14 cellular contexts compared by ENCODE assay signal in the genomic region with DNA sequence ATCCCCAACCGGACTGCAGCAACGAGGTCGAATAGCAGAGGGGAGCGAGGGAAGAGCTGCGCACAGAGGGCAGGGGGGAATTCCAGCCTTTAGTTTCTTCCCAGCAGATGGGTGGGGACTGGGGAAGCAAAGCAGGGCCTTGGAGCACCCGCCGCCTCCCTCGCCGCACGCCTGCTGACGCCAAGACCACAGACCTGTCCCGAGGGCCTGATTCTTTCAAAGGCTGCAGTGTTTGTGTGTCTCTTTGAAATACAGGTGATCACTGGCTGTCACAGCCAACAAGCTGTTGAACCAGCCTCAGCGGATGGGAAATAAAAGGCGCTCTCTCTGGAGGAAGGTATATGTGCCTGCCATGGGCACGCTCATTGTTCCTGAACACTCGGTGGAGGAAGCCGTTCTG.
DNase-seq lines count a peak whose midpoint lies in the region; ATAC-seq and TF ChIP-seq lines count a peak whose summit lies in the region.
"Had no signal": no experiment of that assay in that cellular context is flagged by ENCODE, and none has a peak within 500 bp of the region (broad histone marks: within the 10 kb centered on the region; RNA-seq: fewer than 3 reads in every experiment).

No MANE protein-coding gene starts in this region.

- H3K27me3 ChIP-seq in right cardiac atrium (ENCODE audit: control insufficient read depth, insufficient read depth) = no peaks in the 10 kb centered on the region

- DNase-seq in right cardiac atrium (no peak), Right ventricle myocardium superior (no peak), SW480 (ENCODE audit: low spot score) (peak; percentile 45), memory B cell (ENCODE audit: low spot score in 2 of 2) (no peak), type B pancreatic cell (ENCODE audit: extremely low spot score, unreplicated experiment) (no peak), germinal center (ENCODE audit: low spot score) (no peak), superior temporal gyrus (ENCODE audit: extremely low spot score) (no peak)
- DNase-seq: anterior cingulate cortex, NCI-H446, PC-3 had no signal

- no peak for ATAC-seq in right cardiac atrium
- ATAC-seq in Right ventricle myocardium superior (ENCODE audit: poor library complexity) = no peak
- ATAC-seq in memory B cell (ENCODE audit: low read depth) = no peak
- ATAC-seq in HG03175 (IDR thresholded peaks at IDR 0.05; ENCODE audit: unreplicated experiment) = no peak
- ATAC-seq: activated CD4-positive, CD25-positive, alpha-beta regulatory T cell treated with anti-CD3 and anti-CD28 coated beads, Interleukin-2, amount 50 U/mL, for 24 hours; PC-3 had no signal

- H3K4me1 Mint-ChIP-seq in memory B cell (peaks cover 42% of the 10 kb centered on the region), type B pancreatic cell (ENCODE audit: unreplicated experiment) (peaks cover 22% of the 10 kb centered on the region)

- intact Hi-C loops in right cardiac atrium (cut with DNase I) = loop anchor here in 1 of 4 donors (5.0 kb wide), 1 partner anchor 62 kb away; no protein-coding TSS in a partner anchor
- intact Hi-C loops in Right ventricle myocardium superior (cut with DNase I) = loop anchor here (5.0 kb wide), 1 partner anchor 83 kb away; no protein-coding TSS in a partner anchor

- no peak for TF ChIP-seq CTCF in type B pancreatic cell (conservative IDR thresholded peaks at IDR 0.05)

- peaks cover 50% of the 10 kb centered on the region for H3K4me1 ChIP-seq in right cardiac atrium (ENCODE audit: control insufficient read depth, insufficient read depth, low read length)

- no peaks in the 10 kb centered on the region for H3K27me3 Mint-ChIP-seq in memory B cell
- H3K27me3 Mint-ChIP-seq in type B pancreatic cell = no peaks in the 10 kb centered on the region
- H3K27me3 Mint-ChIP-seq: dendritic cell treated with granulocyte-macrophage colony-stimulating factor and Interleukin-4, amounts not matched to agents 40 ng/mL and 50 ng/mL, for 4 days had no signal

- 86% methylated on average over 17 of the region's 17 CpGs for WGBS in right cardiac atrium

- no peaks in the 10 kb centered on the region for H3K9me3 ChIP-seq in right cardiac atrium (ENCODE audit: control insufficient read depth, low read length)

- H3K27ac ChIP-seq in right cardiac atrium (ENCODE audit: low read length) = peak overlapping the region; percentile 25
- H3K27ac ChIP-seq: parathyroid adenoma had no signal

- peak overlapping the region; percentile 37 for H3K4me3 Mint-ChIP-seq in memory B cell
- no peak overlapping the region for H3K4me3 Mint-ChIP-seq in type B pancreatic cell
- H3K4me3 Mint-ChIP-seq: dendritic cell treated with granulocyte-macrophage colony-stimulating factor and Interleukin-4, amounts not matched to agents 40 ng/mL and 50 ng/mL, for 4 days had no signal

- peak overlapping the region; percentile 88 for H3K27ac Mint-ChIP-seq in memory B cell
- H3K27ac Mint-ChIP-seq in type B pancreatic cell = peak overlapping the region; percentile 67
- H3K27ac Mint-ChIP-seq: dendritic cell treated with granulocyte-macrophage colony-stimulating factor and Interleukin-4, amounts not matched to agents 40 ng/mL and 50 ng/mL, for 4 days had no signal

- H3K9me3 Mint-ChIP-seq in memory B cell (no peaks in the 10 kb centered on the region), type B pancreatic cell (no peaks in the 10 kb centered on the region)
- H3K9me3 Mint-ChIP-seq: dendritic cell treated with granulocyte-macrophage colony-stimulating factor and Interleukin-4, amounts not matched to agents 40 ng/mL and 50 ng/mL, for 4 days had no signal

- no peak overlapping the region for H3K4me3 ChIP-seq in right cardiac atrium (ENCODE audit: low read length)

- H3K36me3 Mint-ChIP-seq in memory B cell = peaks cover 8% of the 10 kb centered on the region
- no peaks in the 10 kb centered on the region for H3K36me3 Mint-ChIP-seq in type B pancreatic cell
